Comparison of ENCODE assay signal across 8 cellular contexts in genomic region chr1:113903496-113904291, GRCh38. TPM values are rescaled to one million over a fixed set of nuclear protein-coding genes. Genes with fewer than 3 reads are reported as not detected.
A peak's percentile ranks its signal among the peaks of the same experiment; 100 is the strongest.
DNase-seq lines count a peak whose midpoint lies in the region; ATAC-seq, FAIRE-seq and TF ChIP-seq lines count a peak whose summit lies in the region.

No MANE protein-coding gene starts in this region.

- in situ Hi-C loops in GM13977 (cut with MboI; ENCODE audit: low pct_unique_long_range_greater_than_20kb, low sequenced_read_pairs, unreplicated experiment) = no loop called here

- intact Hi-C loops in ovary (cut with DNase I) = loop anchor here in 3 of 4 donors (2.0 to 10.0 kb wide), 3 partner anchors 25 to 219 kb away; partner anchors contain the start of genes HIPK1 (in 2 of the 3) and PHTF1 (in 1 of the 3)

- H3K9me3 ChIP-seq in SK-N-MC (ENCODE audit: low read depth, low read length) (no peaks in the 10 kb centered on the region), ovary (no peaks in the 10 kb centered on the region)

- peaks cover 2% of the 10 kb centered on the region for H3K4me1 ChIP-seq in ovary (ENCODE audit: insufficient read depth)

- H3K4me1 Mint-ChIP-seq in endothelial cell (ENCODE audit: unreplicated experiment) = peaks cover 23% of the 10 kb centered on the region

- no peak for TF ChIP-seq CTCF in endothelial cell (IDR thresholded peaks at IDR 0.05; ENCODE audit: unreplicated experiment)
- TF ChIP-seq CTCF in ovary (IDR thresholded peaks at IDR 0.05) = no peak
- TF ChIP-seq CTCF in GM13977 (IDR thresholded peaks at IDR 0.05; ENCODE audit: extremely low read depth, insufficient read depth, missing control alignments) = no peak

- no peak for ATAC-seq in HG02852 (IDR thresholded peaks at IDR 0.05; ENCODE audit: unreplicated experiment)

- no peaks in the 10 kb centered on the region for H3K9me3 Mint-ChIP-seq in endothelial cell (ENCODE audit: unreplicated experiment)

- no peak for FAIRE-seq in H54 (lab: Jason Lieb, UNC)

- no peaks in the 10 kb centered on the region for H3K27me3 ChIP-seq in ovary

- H3K27ac ChIP-seq in SK-N-MC = peak overlapping the region; percentile 86
- peak overlapping the region; percentile 77 to 86 for H3K27ac ChIP-seq in ovary

- H3K4me3 ChIP-seq in SK-N-MC = peak overlapping the region; percentile 82
- H3K4me3 ChIP-seq in ovary = peak overlapping the region; percentile 71

- H3K36me3 Mint-ChIP-seq in endothelial cell (ENCODE audit: low read depth, unreplicated experiment) = peaks cover 19% of the 10 kb centered on the region

- no peak for TF ChIP-seq EP300 in ovary (IDR thresholded peaks at IDR 0.05)

- H3K36me3 ChIP-seq in SK-N-MC (ENCODE audit: insufficient read depth, low read length) (peaks cover 68% of the 10 kb centered on the region), ovary (no peaks in the 10 kb centered on the region)

- WGBS in ovary, 3 donors = 13 to 16% (median 14%) methylated on average over 7 of the region's 7 CpGs

- peak overlapping the region; percentile 74 for H3K9ac ChIP-seq in SK-N-MC (ENCODE audit: insufficient read length)

- H3K4me3 Mint-ChIP-seq in endothelial cell (ENCODE audit: unreplicated experiment) = peak overlapping the region; percentile 98

- peak; percentile 32 for DNase-seq in activated CD4-positive, CD25-positive, alpha-beta regulatory T cell treated with anti-CD3 and anti-CD28 coated beads, Interleukin-2, amount 50 U/mL, for 72 hours
- no peak for DNase-seq in activated CD4-positive, CD25-positive, alpha-beta regulatory T cell (lab: John Stamatoyannopoulos, UW)
- DNase-seq in SK-N-MC (ENCODE audit: low read depth, low spot score) = no peak
- no peak for DNase-seq in endothelial cell (ENCODE audit: low spot score)
- DNase-seq in ovary = no peak
- DNase-seq in H54 (ENCODE audit: insufficient read length, low spot score) = no peak
- DNase-seq in GM13977 (ENCODE audit: low spot score) = no peak

- TF ChIP-seq POLR2A in ovary (IDR thresholded peaks at IDR 0.05) (no peak), H54 (IDR thresholded peaks at IDR 0.05; ENCODE audit: low read depth, low read length) (no peak)

- H3K27me3 Mint-ChIP-seq in endothelial cell (ENCODE audit: unreplicated experiment) = peaks cover 12% of the 10 kb centered on the region

- H3K27ac Mint-ChIP-seq in endothelial cell (ENCODE audit: unreplicated experiment) = peak overlapping the region; percentile 88

RNA-seq across cellular contexts. Expression of gene AP4B1, which starts 0.9 kb away (rescaled TPM):
- total RNA-seq in endothelial cell (ENCODE audit: unreplicated experiment) = 28.4 TPM
- total RNA-seq in ovary = 10 to 100 TPM; 14.4 to 23.3 (median 16.9) TPM
- 10 to 100 TPM; 15.2 to 23.7 TPM for polyA plus RNA-seq in ovary

RNA-seq across cellular contexts. Expression of gene DCLRE1B, which starts 1.4 kb away (rescaled TPM):
- total RNA-seq in endothelial cell (ENCODE audit: unreplicated experiment) (11.8 TPM), ovary (1 to 10 TPM; 2.4 to 6.8 (median 5.0) TPM)
- polyA plus RNA-seq in ovary = 1 to 10 TPM; 3.6 to 7.1 TPM

RNA-seq across cellular contexts. Expression of gene BCL2L15, which starts 16.3 kb away (rescaled TPM):
- total RNA-seq in endothelial cell (ENCODE audit: unreplicated experiment) (0.49 TPM), ovary (1 to 10 TPM in 3 of 7 donors, under 1 TPM in 4; 0.18 to 6.7 (median 0.88) TPM)
- polyA plus RNA-seq in ovary = under 1 TPM; 0.21 to 0.40 TPM

RNA-seq across cellular contexts. Expression of gene HIPK1, which starts 25.4 kb away (rescaled TPM):
- total RNA-seq in endothelial cell (ENCODE audit: unreplicated experiment) (56.6 TPM), ovary (10 to 100 TPM; 35.5 to 77.0 (median 68.3) TPM)
- 10 to 100 TPM; 17.5 to 46.9 TPM for polyA plus RNA-seq in ovary

RNA-seq across cellular contexts. Expression of gene PTPN22, which starts 32.2 kb away (rescaled TPM):
- total RNA-seq in endothelial cell (ENCODE audit: unreplicated experiment) = 0.87 TPM
- 1 to 10 TPM in 5 of 7 donors, under 1 TPM in 2; 0.66 to 2.1 (median 1.6) TPM for total RNA-seq in ovary
- 1 to 10 TPM in 1 of 2 donors, under 1 TPM in 1; 0.24 to 4.2 TPM for polyA plus RNA-seq in ovary
